Comparison of ENCODE assay signal across 8 cellular contexts in the genomic region with DNA sequence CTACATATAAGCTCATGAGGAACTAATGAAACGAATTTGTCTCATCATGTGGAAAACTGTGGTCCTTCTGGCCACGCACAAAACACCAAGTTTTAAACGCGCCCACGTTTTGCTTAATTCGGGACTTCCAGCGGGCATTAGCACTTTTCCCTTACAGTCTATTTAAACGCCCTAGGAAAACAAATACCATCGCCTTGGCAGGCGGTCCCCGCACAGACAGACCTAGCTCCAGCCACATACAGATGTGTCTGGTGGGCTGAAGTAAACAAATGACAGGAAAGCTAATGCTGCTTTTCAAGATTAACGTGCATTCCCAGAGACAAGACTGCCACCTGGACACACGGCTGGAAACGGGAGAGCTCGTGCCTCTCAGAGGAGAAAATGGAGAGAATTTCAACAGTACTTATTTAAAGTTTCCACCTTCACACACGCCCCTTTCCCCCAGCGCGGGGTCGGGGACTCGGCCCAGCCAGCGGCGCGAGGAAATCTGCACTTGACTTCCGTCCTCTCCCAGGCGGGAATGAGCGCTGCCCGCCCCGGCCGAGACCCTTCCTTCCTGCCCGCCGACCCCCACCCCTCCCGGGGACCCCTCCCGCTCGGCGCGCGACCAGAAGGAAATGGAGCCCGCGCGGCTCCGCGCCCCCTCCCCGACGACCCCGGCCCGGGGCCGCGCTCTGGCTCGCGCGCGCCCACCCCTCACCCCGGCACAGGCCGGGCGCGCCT. TPM values are rescaled to one million over a fixed set of nuclear protein-coding genes. Genes with fewer than 3 reads are reported as not detected.
DNase-seq lines count a peak whose midpoint lies in the region; ATAC-seq, FAIRE-seq and TF ChIP-seq lines count a peak whose summit lies in the region.

No MANE protein-coding gene starts in this region.

- peak overlapping the region; percentile 34 for H2AFZ ChIP-seq in K562 (ENCODE audit: low read depth, low read length)

- BruUV-seq in K562 (replicated peaks; lab: Mats Ljungman, UMichigan), result no TSS peak

- no peak for TF ChIP-seq RAD21 in K562 (CRISPR knock-in tag; conservative IDR thresholded peaks at IDR 0.05 in 1 of 2, IDR thresholded peaks at IDR 0.05 in 1 of 2)

- in situ Hi-C loops in K562 (cut with MboI), result no loop called here

- H3K9me3 ChIP-seq in K562 (replicated peaks; ENCODE audit: control insufficient read depth, insufficient read depth, low read depth, low read length) (no peaks in the 10 kb centered on the region), iPS-18a (ENCODE audit: control insufficient read depth, low read depth, low read length) (no peaks in the 10 kb centered on the region)

- H3K9ac ChIP-seq in K562 (ENCODE audit: insufficient read depth in 1 of 2, low read depth in 2 of 2, low read length in 2 of 2) (peak overlapping the region; percentile 69 to 92), iPS-18a (ENCODE audit: low read length) (peak overlapping the region; percentile 79)

- DNase-seq in NCI-H2081 (lab: John Stamatoyannopoulos, UW), result peak; percentile 15 to 20
- DNase-seq in NCI-H2081 treated with DMSO at 0.1 percent for 48 hours (lab: John Stamatoyannopoulos, UW), result no peak
- peak; percentile 30 for DNase-seq in HuH-7 (ENCODE audit: low spot score)
- peak; percentile 75 for DNase-seq in SW480 (ENCODE audit: low spot score)
- DNase-seq in K562 (ENCODE audit: extremely low read depth in 1 of 4, low spot score in 3 of 4), result peak; percentile 32 to 51 (median 38)
- DNase-seq in skeletal muscle cell (ENCODE audit: low read depth), result no peak

- CTCF ChIA-PET in K562 (lab: Yijun Ruan, JAX; ENCODE audit: low intra/inter-chr PET ratio), result no interaction called here

- H3K4me3 ChIP-seq in K562 (peak overlapping the region; percentile 69), iPS-18a (ENCODE audit: low read length) (peak overlapping the region; percentile 96), skeletal muscle cell (ENCODE audit: low read depth, low read length) (peak overlapping the region; percentile 71)

- peaks cover 17% of the 10 kb centered on the region for H4K20me1 ChIP-seq in K562 (replicated peaks; ENCODE audit: control insufficient read depth, insufficient read depth, low read length)

- H3K4me1 ChIP-seq in K562 (replicated peaks in 1 of 2; ENCODE audit: control insufficient read depth in 2 of 2, insufficient read depth in 2 of 2, low read length in 2 of 2), result peaks cover 2 to 34% of the 10 kb centered on the region in 2 experiments; a peak in 4 of 5 replicates
- H3K4me1 ChIP-seq in iPS-18a (ENCODE audit: control insufficient read depth, low read depth, low read length), result peaks cover 9% of the 10 kb centered on the region

- H3K27ac ChIP-seq in K562 (ENCODE audit: extremely low read depth, low read depth, low read length), result peak overlapping the region; percentile 75
- H3K27ac ChIP-seq in iPS-18a (ENCODE audit: low read length), result peak overlapping the region; percentile 1

- WGBS in K562 (ENCODE audit: insufficient coverage, low coverage, missing lambda C conversion rate), result under 1% methylated on average over 28 of the region's 56 CpGs

- no peak for TF ChIP-seq POLR2A in K562 (conservative IDR thresholded peaks at IDR 0.05)

- TF ChIP-seq CTCF in K562 (IDR thresholded peaks at IDR 0.05 in 2 of 3, conservative IDR thresholded peaks at IDR 0.05 in 1 of 3; ENCODE audit: insufficient read depth in 2 of 3, low read depth in 1 of 3, low read length in 3 of 3), result no peak

- intact Hi-C loops in K562 (cut with micrococcal nuclease), result loop anchor here (2.0 to 5.0 kb wide), 3 partner anchors 46 to 188 kb away; partner anchors contain the start of gene RPL21

- H3K79me2 ChIP-seq in K562 (ENCODE audit: control insufficient read depth, insufficient read depth, low read length), result peaks cover 53% of the 10 kb centered on the region

- H3K4me2 ChIP-seq in K562 (ENCODE audit: insufficient read depth, low read length), result peak overlapping the region; percentile 83

- no peaks in the 10 kb centered on the region for H3K9me1 ChIP-seq in K562 (ENCODE audit: control insufficient read depth, insufficient read depth, low read length)

- ATAC-seq in K562 (peak; percentile 38), esophagus mucosa (no peak)

- H3K27me3 ChIP-seq in K562 (ENCODE audit: control insufficient read depth in 2 of 2, insufficient read depth in 2 of 2, low read length in 2 of 2) (no peaks in the 10 kb centered on the region), iPS-18a (ENCODE audit: control insufficient read depth, insufficient read depth, low read length) (no peaks in the 10 kb centered on the region)

- POLR2A ChIA-PET in K562 (lab: Yijun Ruan, JAX), result interaction anchor here (0.7 to 0.9 kb wide), 2 partner anchors 11 to 32 kb away, joined by 3 to 6 read pairs; no protein-coding TSS in a partner anchor

- H3K36me3 ChIP-seq in K562 (ENCODE audit: control insufficient read depth, insufficient read depth, low read length), result no peaks in the 10 kb centered on the region
- H3K36me3 ChIP-seq in iPS-18a (ENCODE audit: control insufficient read depth, low read depth, low read length), result no peaks in the 10 kb centered on the region

- TF ChIP-seq EP300 in K562 (IDR thresholded peaks at IDR 0.05; ENCODE audit: low read length), result no peak

- peak; percentile 57 for FAIRE-seq in K562 (lab: Jason Lieb, UNC)

TF ChIP-seq in K562, 482 proteins besides CTCF, POLR2A, EP300 and RAD21 (continues in another document):
- TF ChIP-seq PHB (CRISPR knock-in tag; IDR thresholded peaks at IDR 0.05) (no peak), CREB1 (IDR thresholded peaks at IDR 0.05) (no peak), CREB1 (CRISPR knock-in tag; IDR thresholded peaks at IDR 0.05) (no peak), NCOA2 (IDR thresholded peaks at IDR 0.05; ENCODE audit: partially characterized antibody in 2 of 2) (no peak), PBX2 (CRISPR knock-in tag; IDR thresholded peaks at IDR 0.05; ENCODE audit: low read depth) (no peak), PBX2 (tag; conservative IDR thresholded peaks at IDR 0.05; ENCODE audit: low read depth) (peak; percentile 28; the same call in 1 of the 2 replicates), SLC30A9 (CRISPR knock-in tag; IDR thresholded peaks at IDR 0.05) (no peak), RFX5 (IDR thresholded peaks at IDR 0.05; ENCODE audit: low read depth, low read length) (no peak), KDM5B (IDR thresholded peaks at IDR 0.05; ENCODE audit: insufficient replicate concordance, low read depth, low read length) (peak; percentile 29), FOXP1 (CRISPR knock-in tag; IDR thresholded peaks at IDR 0.05) (no peak), GABPA (tag; conservative IDR thresholded peaks at IDR 0.05; ENCODE audit: low read depth) (0 out of 2 replicates have a peak, but pooled peaks have one; percentile 2), IRF2 (CRISPR knock-in tag; IDR thresholded peaks at IDR 0.05) (no peak), ZNF263 (CRISPR knock-in tag; IDR thresholded peaks at IDR 0.05; ENCODE audit: borderline replicate concordance) (no peak), FOSL1 (tag; conservative IDR thresholded peaks at IDR 0.05) (peak; percentile 66), CGGBP1 (CRISPR knock-in tag; IDR thresholded peaks at IDR 0.05) (no peak), CBFA2T2 (conservative IDR thresholded peaks at IDR 0.05) (0 out of 2 replicates have a peak, but pooled peaks have one; percentile 3), SAP30 (IDR thresholded peaks at IDR 0.05; ENCODE audit: borderline replicate concordance, insufficient read depth, low read depth, low read length, poor library complexity, severe bottlenecking) (peak; percentile 55)

RNA-seq across cellular contexts. Expression of gene USP12, which starts 0.9 kb away (rescaled TPM):
- total RNA-seq in K562 (2011; cell fraction: chromatin; rRNA removed; ENCODE audit: low replicate concordance), result 13.2 and 38.3 TPM in 2 replicates
- 9.5 and 10.5 TPM in 2 replicates for total RNA-seq in K562 (2011; cell fraction: nucleolus; rRNA removed)
- total RNA-seq in K562 (2011; cell fraction: nucleoplasm; rRNA removed), result 21.6 and 39.0 TPM in 2 replicates
- total RNA-seq in K562 (2014; rRNA removed) (7.8 and 8.9 TPM in 2 replicates), K562 (2014; rRNA removed; fragmentation: Illumina TruSeq; extraction: Trizol) (17.2 and 18.1 TPM in 2 replicates), K562 (2015; rRNA removed; fragmentation: Illumina TruSeq; extraction: Trizol) (11.1 and 13.3 TPM in 2 replicates), K562 (2021) (12.7 and 13.1 TPM in 2 replicates), esophagus mucosa (7.1 TPM)
- polyA plus RNA-seq in K562 (2011; rRNA removed) (13.8 and 20.5 TPM in 2 replicates), K562 (2014; fragmentation: Illumina TruSeq; extraction: Trizol) (11.7 and 15.3 TPM in 2 replicates), K562 (2014; fragmentation: Nextera tagmentation; extraction: Ambion mirVana) (1 to 10 TPM; 1.8 to 5.1 TPM), K562 (2014; rRNA removed) (11.0 and 14.0 TPM in 2 replicates)
- 2.3 and 4.2 TPM in 2 replicates for polyA plus RNA-seq in K562 (2011; cell fraction: cytosol; rRNA removed)
- polyA plus RNA-seq in K562 (2011; cell fraction: nucleus; rRNA removed), result 7.5 and 8.8 TPM in 2 replicates
- polyA plus RNA-seq in K562 (2012), result 12.3 and 14.4 TPM in 2 replicates
- 18.9 and 19.8 TPM in 2 replicates for polyA minus RNA-seq in K562 (2011; rRNA and poly(A)+ RNA removed)
- polyA minus RNA-seq in K562 (2011; cell fraction: cytosol; rRNA and poly(A)+ RNA removed), result 4.2 and 6.3 TPM in 2 replicates
- polyA minus RNA-seq in K562 (2011; cell fraction: nucleus; rRNA and poly(A)+ RNA removed), result 11.3 and 17.3 TPM in 2 replicates

Comparison
In these comparisons a context has a peak if more than half of its experiments do, and no peak if none do; other contexts are left out.
1. DNase-seq: peak in NCI-H2081 (2 of 2), HuH-7 (single experiment), SW480 (single experiment) and K562 (4 of 4); none in NCI-H2081 treated with DMSO at 0.1 percent for 48 hours (single experiment) and skeletal muscle cell (single experiment).
2. Peak in every context shown above with its lines, with median percentiles within 50 percentile points of each other: H3K4me3 ChIP-seq.